In genomic region chr11:72570893-72571741, GRCh38 we compare ENCODE assay signal across 19 cellular contexts.
DNase-seq lines count a peak whose midpoint lies in the region; ATAC-seq, FAIRE-seq and TF ChIP-seq lines count a peak whose summit lies in the region.
"Had no signal": no experiment of that assay in that cellular context is flagged by ENCODE, and none has a peak within 500 bp of the region (broad histone marks: within the 10 kb centered on the region; RNA-seq: fewer than 3 reads in every experiment).

No MANE protein-coding gene starts in this region.

- DNase-seq in HTR-8/SVneo (ENCODE audit: insufficient read length, low spot score) = no peak
- no peak for DNase-seq in fibroblast of villous mesenchyme (ENCODE audit: low read depth)
- peak; percentile 13 for DNase-seq in posterior vena cava (ENCODE audit: low spot score)
- no peak for DNase-seq in activated CD4-positive, CD25-positive, alpha-beta regulatory T cell (lab: John Stamatoyannopoulos, UW)
- no peak for DNase-seq in GM13977 (ENCODE audit: low spot score)
- DNase-seq in central memory CD4-positive, alpha-beta T cell = no peak
- DNase-seq: activated CD4-positive, CD25-positive, alpha-beta regulatory T cell treated with anti-CD3 and anti-CD28 coated beads, Interleukin-2, amount 50 U/mL, for 72 hours; activated gamma-delta T cell; DND-41; effector memory CD4-positive, alpha-beta T cell; GOT3; left ventricle myocardium superior; NCI-H187; NCI-H774; SK-N-SH; stimulated activated CD4-positive, alpha-beta T cell treated with anti-CD3 and anti-CD28 coated beads, Interleukin-4, amount 100 ng/mL, for 24 hours had no signal

- peak overlapping the region; percentile 1 for H3K4me3 ChIP-seq in fibroblast of villous mesenchyme (ENCODE audit: low read depth, low read length)

- no peak for ATAC-seq in HG03139 (IDR thresholded peaks at IDR 0.05; ENCODE audit: unreplicated experiment)
- ATAC-seq: left ventricle myocardium superior had no signal

- in situ Hi-C loops in GM13977 (cut with MboI; ENCODE audit: low pct_unique_long_range_greater_than_20kb, low sequenced_read_pairs, unreplicated experiment) = loop anchor here (10.0 kb wide), 1 partner anchor 96 kb away; no protein-coding TSS in a partner anchor

- TF ChIP-seq CTCF in VCaP (conservative IDR thresholded peaks at IDR 0.05) (no peak), fibroblast of villous mesenchyme (IDR thresholded peaks at IDR 0.05; ENCODE audit: insufficient read depth, low read depth, low read length) (no peak), GM13977 (IDR thresholded peaks at IDR 0.05; ENCODE audit: extremely low read depth, insufficient read depth, missing control alignments) (no peak)

- intact Hi-C loops in posterior vena cava (cut with DNase I) = loop anchor here (10.0 kb wide), 1 partner anchor 96 kb away; no protein-coding TSS in a partner anchor

- peak overlapping the region; percentile 48; the same call in 1 of the 2 replicates for H3K27ac ChIP-seq in VCaP
- H3K27ac ChIP-seq: neutrophil had no signal

- peak; percentile 89 for FAIRE-seq in HTR-8/SVneo (lab: Jason Lieb, UNC)
